In the genomic region with DNA sequence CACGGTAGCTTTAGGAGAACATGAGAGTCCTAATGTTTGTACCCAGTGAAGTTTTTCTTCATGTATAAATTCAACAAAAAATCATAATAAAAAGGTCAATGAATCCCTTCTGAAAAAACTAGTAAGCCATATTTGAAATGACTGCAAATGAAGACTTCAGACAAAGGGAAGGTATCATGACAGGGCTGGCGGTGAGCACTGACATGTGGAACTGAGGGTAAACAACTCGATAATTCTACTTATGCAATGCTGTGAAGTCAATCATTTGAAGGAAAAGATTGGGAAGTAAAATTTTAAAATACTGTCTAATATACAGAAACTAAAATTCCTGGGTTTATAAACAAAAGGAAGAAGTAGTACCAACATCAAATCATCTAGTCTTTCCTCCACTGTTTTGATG, we compare ENCODE assay signal across 36 cellular contexts.
"Had no signal": no experiment of that assay in that cellular context is flagged by ENCODE, and none has a peak within 500 bp of the region (broad histone marks: within the 10 kb centered on the region; RNA-seq: fewer than 3 reads in every experiment).

No MANE protein-coding gene starts in this region.

- H3K4me3 Mint-ChIP-seq: activated CD4-positive, alpha-beta memory T cell treated with anti-CD3 and anti-CD28 coated beads, Interleukin-2, amount 10 ng/mL, durations not matched to agents 7 days and 5 days; activated CD4-positive, alpha-beta T cell treated with anti-CD3 and anti-CD28 coated beads for 36 hours; activated CD4-positive, alpha-beta T cell treated with anti-CD3 and anti-CD28 coated beads, Interleukin-2, amount 10 ng/mL, durations not matched to agents 7 days and 5 days; activated CD8-positive, alpha-beta memory T cell treated with anti-CD3 and anti-CD28 coated beads, Interleukin-2, amount 10 ng/mL, durations not matched to agents 7 days and 5 days; activated CD8-positive, alpha-beta T cell treated with anti-CD3 and anti-CD28 coated beads, Interleukin-2, amount 10 ng/mL, durations not matched to agents 7 days and 5 days; activated naive CD4-positive, alpha-beta T cell treated with anti-CD3 and anti-CD28 coated beads, Interleukin-2, amount 10 ng/mL, durations not matched to agents 7 days and 5 days; activated naive CD4-positive, alpha-beta T cell treated with anti-CD3 and anti-CD28 coated beads, Interleukin-2, amount 50 U/mL, for 24 hours; activated naive CD8-positive, alpha-beta T cell; activated naive CD8-positive, alpha-beta T cell treated with anti-CD3 and anti-CD28 coated beads, Interleukin-2, amount 10 ng/mL, durations not matched to agents 7 days and 5 days; activated naive CD8-positive, alpha-beta T cell treated with anti-CD3 and anti-CD28 coated beads, Interleukin-2, amount 50 U/mL, for 24 hours; activated T-cell treated with anti-CD3 and anti-CD28 coated beads, Interleukin-2, amount 50 U/mL, for 24 hours; brain; central memory CD8-positive, alpha-beta T cell; T-cell; T-helper 2 cell treated with Interferon-gamma antibody and Interleukin-4, amounts not matched to agents 5 μg/mL and 100 μg/mL, for 36 hours; WTC11 had no signal

- H3K4me1 Mint-ChIP-seq: activated CD4-positive, alpha-beta memory T cell treated with anti-CD3 and anti-CD28 coated beads, Interleukin-2, amount 10 ng/mL, durations not matched to agents 7 days and 5 days; activated CD4-positive, alpha-beta T cell treated with anti-CD3 and anti-CD28 coated beads for 36 hours; activated CD4-positive, alpha-beta T cell treated with anti-CD3 and anti-CD28 coated beads, Interleukin-2, amount 10 ng/mL, durations not matched to agents 7 days and 5 days; activated CD8-positive, alpha-beta memory T cell treated with anti-CD3 and anti-CD28 coated beads, Interleukin-2, amount 10 ng/mL, durations not matched to agents 7 days and 5 days; activated naive CD4-positive, alpha-beta T cell treated with anti-CD3 and anti-CD28 coated beads, Interleukin-2, amount 10 ng/mL, durations not matched to agents 7 days and 5 days; activated naive CD4-positive, alpha-beta T cell treated with anti-CD3 and anti-CD28 coated beads, Interleukin-2, amount 50 U/mL, for 24 hours; activated naive CD8-positive, alpha-beta T cell treated with anti-CD3 and anti-CD28 coated beads, Interleukin-2, amount 10 ng/mL, durations not matched to agents 7 days and 5 days; activated naive CD8-positive, alpha-beta T cell treated with anti-CD3 and anti-CD28 coated beads, Interleukin-2, amount 50 U/mL, for 24 hours; central memory CD8-positive, alpha-beta T cell; T-cell had no signal

- H3K27me3 Mint-ChIP-seq: activated CD4-positive, alpha-beta T cell treated with anti-CD3 and anti-CD28 coated beads for 36 hours; activated naive CD4-positive, alpha-beta T cell treated with anti-CD3 and anti-CD28 coated beads, Interleukin-2, amount 50 U/mL, for 24 hours; activated naive CD8-positive, alpha-beta T cell had no signal

- H3K36me3 ChIP-seq: ascending aorta, cardiac muscle cell, WERI-Rb-1 had no signal

- DNase-seq: activated CD4-positive, alpha-beta memory T cell treated with anti-CD3 and anti-CD28 coated beads, Interleukin-2, amount 10 ng/mL, durations not matched to agents 7 days and 5 days; activated CD4-positive, alpha-beta T cell treated with anti-CD3 and anti-CD28 coated beads for 1 hour; activated CD4-positive, alpha-beta T cell treated with anti-CD3 and anti-CD28 coated beads for 36 hours; activated CD4-positive, alpha-beta T cell treated with anti-CD3 and anti-CD28 coated beads for 48 hours; activated CD4-positive, alpha-beta T cell treated with anti-CD3 and anti-CD28 coated beads, Interleukin-2, amount 10 ng/mL, durations not matched to agents 7 days and 5 days; activated CD4-positive, alpha-beta T cell treated with anti-CD3 and anti-CD28 coated beads, Interleukin-2, amount 50 U/mL, for 48 hours; activated CD4-positive, CD25-positive, alpha-beta regulatory T cell; activated CD8-positive, alpha-beta memory T cell treated with anti-CD3 and anti-CD28 coated beads for 24 hours; activated CD8-positive, alpha-beta memory T cell treated with anti-CD3 and anti-CD28 coated beads, Interleukin-2, amount 10 ng/mL, durations not matched to agents 7 days and 5 days; activated CD8-positive, alpha-beta memory T cell treated with anti-CD3 and anti-CD28 coated beads, Interleukin-2, amount 50 U/mL, for 48 hours; activated effector memory CD4-positive, alpha-beta T cell treated with Interleukin-2 at 50 U/mL for 16 hours; activated gamma-delta T cell; activated naive CD4-positive, alpha-beta T cell treated with anti-CD3 and anti-CD28 coated beads, Interleukin-2, amount 10 ng/mL, durations not matched to agents 7 days and 5 days; activated naive CD4-positive, alpha-beta T cell treated with Interleukin-2 at 50 U/mL for 16 hours; activated naive CD8-positive, alpha-beta T cell treated with anti-CD3 and anti-CD28 coated beads, Interleukin-2, amount 10 ng/mL, durations not matched to agents 7 days and 5 days; activated naive CD8-positive, alpha-beta T cell treated with anti-CD3 and anti-CD28 coated beads, Interleukin-2, amount 50 U/mL, for 24 hours; activated T-cell treated with anti-CD3 and anti-CD28 coated beads, Interleukin-2, amount 50 U/mL, for 24 hours; activated T-cell treated with anti-CD3 and anti-CD28 coated beads, Interleukin-2, amount 50 U/mL, for 48 hours; amygdala; anterior cingulate cortex; caudate nucleus; cerebellar nuclear complex; T-cell; T-helper 2 cell; T-helper 9 cell; WERI-Rb-1 had no signal

- H3K27me3 ChIP-seq: ascending aorta, cardiac muscle cell had no signal

- H3K4me3 ChIP-seq: ascending aorta, cardiac muscle cell had no signal

- H3K36me3 Mint-ChIP-seq: activated CD8-positive, alpha-beta memory T cell treated with anti-CD3 and anti-CD28 coated beads, Interleukin-2, amount 10 ng/mL, durations not matched to agents 7 days and 5 days; activated naive CD4-positive, alpha-beta T cell treated with anti-CD3 and anti-CD28 coated beads, Interleukin-2, amount 10 ng/mL, durations not matched to agents 7 days and 5 days; activated naive CD4-positive, alpha-beta T cell treated with anti-CD3 and anti-CD28 coated beads, Interleukin-2, amount 50 U/mL, for 24 hours; activated naive CD8-positive, alpha-beta T cell; activated naive CD8-positive, alpha-beta T cell treated with anti-CD3 and anti-CD28 coated beads, Interleukin-2, amount 10 ng/mL, durations not matched to agents 7 days and 5 days; brain; T-cell; WTC11 had no signal

- H3K27ac ChIP-seq: ascending aorta, cardiac muscle cell, WERI-Rb-1 had no signal

- H3K9me3 ChIP-seq: ascending aorta had no signal

- H3K9me3 Mint-ChIP-seq: activated CD4-positive, alpha-beta memory T cell treated with anti-CD3 and anti-CD28 coated beads, Interleukin-2, amount 10 ng/mL, durations not matched to agents 7 days and 5 days; activated CD4-positive, alpha-beta T cell treated with anti-CD3 and anti-CD28 coated beads, Interleukin-2, amount 10 ng/mL, durations not matched to agents 7 days and 5 days; activated naive CD4-positive, alpha-beta T cell treated with anti-CD3 and anti-CD28 coated beads, Interleukin-2, amount 10 ng/mL, durations not matched to agents 7 days and 5 days; activated naive CD4-positive, alpha-beta T cell treated with anti-CD3 and anti-CD28 coated beads, Interleukin-2, amount 50 U/mL, for 24 hours; activated naive CD8-positive, alpha-beta T cell treated with anti-CD3 and anti-CD28 coated beads, Interleukin-2, amount 10 ng/mL, durations not matched to agents 7 days and 5 days; activated naive CD8-positive, alpha-beta T cell treated with anti-CD3 and anti-CD28 coated beads, Interleukin-2, amount 50 U/mL, for 24 hours; activated T-cell treated with anti-CD3 and anti-CD28 coated beads, Interleukin-2, amount 50 U/mL, for 24 hours; activated T-helper 2 cell treated with anti-CD3 and anti-CD28 coated beads, Interferon-gamma antibody, Interleukin-2, Interleukin-4, amounts not matched to agents 10 μg/mL and 5 μg/mL and 100 μg/mL, durations not matched to agents 14 hours and 24 hours and 36 hours; central memory CD8-positive, alpha-beta T cell; T-cell; T-helper 2 cell treated with Interferon-gamma antibody and Interleukin-4, amounts not matched to agents 5 μg/mL and 100 μg/mL, for 36 hours had no signal

- H3K27ac Mint-ChIP-seq: activated CD4-positive, alpha-beta memory T cell treated with anti-CD3 and anti-CD28 coated beads, Interleukin-2, amount 10 ng/mL, durations not matched to agents 7 days and 5 days; activated CD4-positive, alpha-beta T cell treated with anti-CD3 and anti-CD28 coated beads for 36 hours; activated CD4-positive, alpha-beta T cell treated with anti-CD3 and anti-CD28 coated beads, Interleukin-2, amount 10 ng/mL, durations not matched to agents 7 days and 5 days; activated CD8-positive, alpha-beta memory T cell treated with anti-CD3 and anti-CD28 coated beads, Interleukin-2, amount 10 ng/mL, durations not matched to agents 7 days and 5 days; activated CD8-positive, alpha-beta T cell treated with anti-CD3 and anti-CD28 coated beads, Interleukin-2, amount 10 ng/mL, durations not matched to agents 7 days and 5 days; activated naive CD4-positive, alpha-beta T cell treated with anti-CD3 and anti-CD28 coated beads, Interleukin-2, amount 10 ng/mL, durations not matched to agents 7 days and 5 days; activated naive CD4-positive, alpha-beta T cell treated with anti-CD3 and anti-CD28 coated beads, Interleukin-2, amount 50 U/mL, for 24 hours; activated naive CD8-positive, alpha-beta T cell; activated naive CD8-positive, alpha-beta T cell treated with anti-CD3 and anti-CD28 coated beads, Interleukin-2, amount 10 ng/mL, durations not matched to agents 7 days and 5 days; activated naive CD8-positive, alpha-beta T cell treated with anti-CD3 and anti-CD28 coated beads, Interleukin-2, amount 50 U/mL, for 24 hours; activated T-cell treated with anti-CD3 and anti-CD28 coated beads, Interleukin-2, amount 50 U/mL, for 24 hours; activated T-helper 2 cell treated with anti-CD3 and anti-CD28 coated beads, Interferon-gamma antibody, Interleukin-2, Interleukin-4, amounts not matched to agents 10 μg/mL and 5 μg/mL and 100 μg/mL, durations not matched to agents 14 hours and 24 hours and 36 hours; brain; T-cell; T-helper 2 cell treated with Interferon-gamma antibody and Interleukin-4, amounts not matched to agents 5 μg/mL and 100 μg/mL, for 36 hours; WTC11 had no signal

- H3K4me1 ChIP-seq: ascending aorta had no signal
